In the genomic region with DNA sequence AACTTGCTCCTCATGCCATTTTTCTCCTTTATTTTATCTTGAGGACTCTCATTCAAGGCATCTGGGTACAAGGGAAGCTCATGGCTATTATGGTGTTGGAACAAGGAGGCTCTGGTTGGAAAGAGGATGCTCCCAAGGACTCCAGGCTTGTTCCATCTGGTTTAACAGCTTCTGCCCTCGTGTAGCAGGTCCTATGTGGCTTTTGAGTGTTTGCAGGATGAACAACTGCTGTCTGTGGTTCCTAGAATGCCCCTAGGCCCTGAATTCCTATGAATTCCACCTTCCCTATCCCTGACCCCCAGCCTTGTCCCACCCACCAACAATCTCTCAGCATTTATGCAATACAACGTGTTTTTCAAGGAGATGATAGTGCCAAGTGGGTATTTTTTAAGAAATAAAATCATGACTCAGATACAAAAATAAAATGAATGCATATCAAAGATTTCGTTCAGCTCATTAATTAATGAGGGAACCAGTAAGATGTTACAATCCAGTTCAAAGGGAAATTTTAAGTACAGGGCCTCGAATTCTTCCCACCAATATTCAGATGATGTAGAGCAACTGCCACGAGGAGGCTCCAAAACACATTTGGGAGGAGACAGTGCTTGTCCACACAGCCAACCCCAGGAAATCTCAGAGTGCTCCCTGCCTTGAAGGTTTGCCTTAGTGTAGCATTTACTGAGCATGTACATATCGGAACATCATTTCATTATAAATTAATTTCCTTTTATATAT, we compare ENCODE assay signal across 11 cellular contexts.
"Had no signal": no experiment of that assay in that cellular context is flagged by ENCODE, and none has a peak within 500 bp of the region (broad histone marks: within the 10 kb centered on the region; RNA-seq: fewer than 3 reads in every experiment).

No MANE protein-coding gene starts in this region.

- ATAC-seq: activated naive CD4-positive, alpha-beta T cell treated with anti-CD3 and anti-CD28 coated beads, Interleukin-2, amount 50 U/mL, for 72 hours; activated T-cell treated with anti-CD3 and anti-CD28 coated beads, Interleukin-2, amount 50 U/mL, for 72 hours; left lobe of liver; sciatic nerve; stimulated activated naive CD8-positive, alpha-beta T cell treated with anti-CD3 and anti-CD28 coated beads, Interleukin-15, Interleukin-2, amounts not matched to agents 100 U/mL and 50 U/mL, for 24 hours had no signal

- DNase-seq: activated B cell treated with CpG ODN at 0.5 μM for 24 hours; activated CD4-positive, alpha-beta T cell treated with anti-CD3 and anti-CD28 coated beads for 48 hours; activated CD8-positive, alpha-beta memory T cell treated with anti-CD3 and anti-CD28 coated beads, Interleukin-2, amount 50 U/mL, for 48 hours; activated gamma-delta T cell; activated T-cell treated with anti-CD3 and anti-CD28 coated beads, Interleukin-2, amount 50 U/mL, for 72 hours; caudate nucleus; stimulated activated naive CD8-positive, alpha-beta T cell treated with anti-CD3 and anti-CD28 coated beads, Interleukin-15, Interleukin-2, amounts not matched to agents 100 U/mL and 50 U/mL, for 24 hours; transverse colon had no signal
